8 cellular contexts compared by ENCODE assay signal in genomic region chr5:17216176-17216973, GRCh38. TPM values are rescaled to one million over a fixed set of nuclear protein-coding genes. Genes with fewer than 3 reads are reported as not detected.
DNase-seq lines count a peak whose midpoint lies in the region; ATAC-seq, FAIRE-seq and TF ChIP-seq lines count a peak whose summit lies in the region.

No MANE protein-coding gene starts in this region.

- H3K27ac ChIP-seq in CD4-positive, alpha-beta T cell (ENCODE audit: low read depth, low read length) = no peak overlapping the region
- peak overlapping the region in 1 of 2 donors; percentile 16 for H3K27ac ChIP-seq in lung (ENCODE audit: low read depth in 1 of 2, low read length in 1 of 2)

- peak overlapping the region; percentile 9 for H3K27ac Mint-ChIP-seq in CD4-positive, alpha-beta T cell

- no peak overlapping the region for H3K4me3 ChIP-seq in lung

- peak overlapping the region; percentile 66 for H3K4me3 Mint-ChIP-seq in CD4-positive, alpha-beta T cell

- TF ChIP-seq CTCF in CD4-positive, alpha-beta T cell (IDR thresholded peaks at IDR 0.05) = peak; percentile 56
- peak; percentile 67 for TF ChIP-seq CTCF in lung (IDR thresholded peaks at IDR 0.05; ENCODE audit: control extremely low read depth, extremely low read depth)

- peak; percentile 33 for FAIRE-seq in endometrium (lab: Jason Lieb, UNC)

- peak in 6 of 10 experiments; percentile 9 to 43 (median 26) for DNase-seq in CD4-positive, alpha-beta T cell
- DNase-seq in NCI-H345 (lab: John Stamatoyannopoulos, UW) (peak; percentile 97), lung (ENCODE audit: low spot score) (peak; percentile 81)
- DNase-seq in activated CD4-positive, CD25-positive, alpha-beta regulatory T cell treated with anti-CD3 and anti-CD28 coated beads, Interleukin-2, amount 50 U/mL, for 72 hours = peak; percentile 35
- DNase-seq in stimulated activated CD8-positive, alpha-beta memory T cell treated with anti-CD3 and anti-CD28 coated beads, Interleukin-7, amount 100 ng/mL, for 24 hours (ENCODE audit: low read depth) = peak; percentile 14

- peaks cover 40% of the 10 kb centered on the region for H3K27me3 Mint-ChIP-seq in CD4-positive, alpha-beta T cell

- peaks cover 6 to 15% of the 10 kb centered on the region in 2 donors for H3K4me1 ChIP-seq in lung (ENCODE audit: control insufficient read depth in 2 of 2, insufficient read depth in 2 of 2, low read length in 2 of 2)

- peaks cover 37% of the 10 kb centered on the region for H3K27me3 ChIP-seq in CD4-positive, alpha-beta T cell (ENCODE audit: control insufficient read depth, insufficient read depth, low read length)
- no peaks in the 10 kb centered on the region for H3K27me3 ChIP-seq in lung (ENCODE audit: control insufficient read depth, insufficient read depth)

- H3K4me1 Mint-ChIP-seq in CD4-positive, alpha-beta T cell (ENCODE audit: low read depth) = peaks cover 21% of the 10 kb centered on the region

- H3K36me3 Mint-ChIP-seq in CD4-positive, alpha-beta T cell (ENCODE audit: low read depth) = no peaks in the 10 kb centered on the region

- intact Hi-C loops in CD4-positive, alpha-beta T cell (cut with DNase I, micrococcal nuclease) = loop anchor here in 1 of 2 experiments (2.0 kb wide), 1 partner anchor 1096 kb away; no protein-coding TSS in a partner anchor

- 1 to 2% methylated on average over 59 of the region's 59 CpGs for WGBS in lung, 2 donors

- no peaks in the 10 kb centered on the region for H3K9me3 ChIP-seq in CD4-positive, alpha-beta T cell (ENCODE audit: control insufficient read depth, low read length)
- H3K9me3 ChIP-seq in lung (ENCODE audit: control insufficient read depth in 2 of 2, insufficient read depth in 1 of 2, low read length in 1 of 2) = no peaks in the 10 kb centered on the region

- CTCF ChIA-PET in CD4-positive, alpha-beta T cell (lab: Charles Lee) = no interaction called here

- peak; percentile 32 for ATAC-seq in CD4-positive, alpha-beta T cell (ENCODE audit: poor library complexity)
- peak; percentile 42 for ATAC-seq in GM19372 (IDR thresholded peaks at IDR 0.05; ENCODE audit: low read depth, unreplicated experiment)
- peak; percentile 48 for ATAC-seq in HG03439 (IDR thresholded peaks at IDR 0.05; ENCODE audit: unreplicated experiment)
- peak; percentile 49 for ATAC-seq in lung (ENCODE audit: insufficient read depth, low FRiP score)

- no peaks in the 10 kb centered on the region for H3K9me3 Mint-ChIP-seq in CD4-positive, alpha-beta T cell

- no peaks in the 10 kb centered on the region for H3K36me3 ChIP-seq in lung (ENCODE audit: control insufficient read depth in 2 of 2, insufficient read depth in 2 of 2, low read length in 2 of 2)

- POLR2A ChIA-PET in CD4-positive, alpha-beta T cell (lab: Charles Lee) = no interaction called here

RNA-seq across cellular contexts. Expression of gene BASP1, which starts 1.1 kb away (rescaled TPM):
- under 1 TPM; 0.70 to 0.93 TPM for total RNA-seq in CD4-positive, alpha-beta T cell
- total RNA-seq in lung = 10 to 100 TPM; 23.7 to 42.7 TPM
- 100 to 1,000 TPM in 1 of 2 donors, 10 to 100 TPM in 1; 12.7 to 118 TPM for polyA plus RNA-seq in lung

Comparison
In these comparisons a context has a peak if more than half of its experiments do, and no peak if none do; other contexts are left out.
1. DNase-seq: peak in every context shown above with its lines; median percentile 97 in NCI-H345; 81 in lung; 35 in activated CD4-positive, CD25-positive, alpha-beta regulatory T cell treated with anti-CD3 and anti-CD28 coated beads, Interleukin-2, amount 50 U/mL, for 72 hours; 26 in CD4-positive, alpha-beta T cell; 14 in stimulated activated CD8-positive, alpha-beta memory T cell treated with anti-CD3 and anti-CD28 coated beads, Interleukin-7, amount 100 ng/mL, for 24 hours.
2. RNA of gene BASP1, which starts 1.1 kb away (total RNA-seq): 23.7 to 42.7 TPM in lung; 0.70 to 0.93 TPM in CD4-positive, alpha-beta T cell; every median in the first group is over 10 times any median in the second.
3. Peak in every context shown above with its lines, with median percentiles within 50 percentile points of each other: ATAC-seq.